In genomic region chr17:76279742-76280287, GRCh38 we compare ENCODE assay signal across 11 cellular contexts. TPM values are rescaled to one million over a fixed set of nuclear protein-coding genes. Genes with fewer than 3 reads are reported as not detected.
DNase-seq lines count a peak whose midpoint lies in the region; ATAC-seq and TF ChIP-seq lines count a peak whose summit lies in the region.
"Had no signal": no experiment of that assay in that cellular context is flagged by ENCODE, and none has a peak within 500 bp of the region (broad histone marks: within the 10 kb centered on the region; RNA-seq: fewer than 3 reads in every experiment).

No MANE protein-coding gene starts in this region.

- no peak for TF ChIP-seq CTCF in HCT116 (IDR thresholded peaks at IDR 0.05 in 2 of 3, conservative IDR thresholded peaks at IDR 0.05 in 1 of 3; ENCODE audit: borderline replicate concordance in 1 of 3, insufficient read depth in 1 of 3, low read depth in 2 of 3, low read length in 2 of 3)
- TF ChIP-seq CTCF in brain (conservative IDR thresholded peaks at IDR 0.05): peak in 1 of 2 experiments; percentile 41

- no peak overlapping the region for H2BK120ac ChIP-seq in neuronal stem cell (ENCODE audit: low read depth, low read length)

- peak overlapping the region; percentile 5 for H2BK15ac ChIP-seq in neuronal stem cell (ENCODE audit: low read length)

- no peak overlapping the region for H3K4me3 Mint-ChIP-seq in activated T-cell treated with anti-CD3 and anti-CD28 coated beads, Interleukin-2, amount 50 U/mL, for 24 hours
- H3K4me3 Mint-ChIP-seq in brain: no peak overlapping the region

- CTCF ChIA-PET in HCT116 (lab: Charles Lee): interaction anchor here (0.6 to 5.1 kb wide), 39 partner anchors 9 to 375 kb away, joined by 3 to 132 read pairs (median 5); partner anchors contain the start of genes CDK3, EVPL, EXOC7 and MRPL38

- H3K4me2 ChIP-seq in HCT116 (ENCODE audit: low read length): no peak overlapping the region
- no peak overlapping the region for H3K4me2 ChIP-seq in neuronal stem cell (ENCODE audit: insufficient read depth, low read length, poor library complexity, severe bottlenecking)
- H3K4me2 ChIP-seq: BLaER1 had no signal

- DNase-seq in activated T-cell treated with anti-CD3 and anti-CD28 coated beads, Interleukin-2, amount 50 U/mL, for 24 hours: no peak
- DNase-seq in activated T-cell treated with anti-CD3 and anti-CD28 coated beads for 4 hours (no peak), HCT116 (ENCODE audit: low read depth, low spot score) (no peak), neuronal stem cell (ENCODE audit: low spot score) (no peak), medulla oblongata (ENCODE audit: extremely low spot score) (no peak), left colon (no peak), T1000 (lab: John Stamatoyannopoulos, UW) (no peak)
- DNase-seq: NCI-H2081 treated with DMSO at 0.1 percent for 48 hours had no signal

- H3K4me3 ChIP-seq in HCT116 (replicated peaks in 1 of 2; ENCODE audit: low read depth in 1 of 2, low read length in 2 of 2) (no peak overlapping the region), neuronal stem cell (ENCODE audit: low read length in 2 of 2) (no peak overlapping the region)
- H3K4me3 ChIP-seq: BLaER1, vagina had no signal

- no peaks in the 10 kb centered on the region for H3K79me2 ChIP-seq in HCT116 (ENCODE audit: insufficient read depth, low read length)

- peak overlapping the region; percentile 97 for H2AK5ac ChIP-seq in neuronal stem cell (ENCODE audit: low read depth, low read length)

- no CpG with 5 or more reads among the region's 15 CpGs for WGBS in neuronal stem cell (ENCODE audit: extremely low coverage in 2 of 2, insufficient read length in 2 of 2, insufficient replicate concordance in 1 of 2), 2 donors

- no peak overlapping the region for H3K9ac ChIP-seq in HCT116 (ENCODE audit: low read length)
- H3K9ac ChIP-seq in neuronal stem cell (ENCODE audit: low read depth, low read length, poor library complexity): peak overlapping the region; percentile 60
- H3K9ac ChIP-seq: BLaER1 had no signal

- H3K9me3 ChIP-seq in HCT116 (ENCODE audit: control insufficient read depth in 1 of 2, insufficient read depth in 1 of 2, low read depth in 1 of 2, low read length in 2 of 2): no peaks in the 10 kb centered on the region
- H3K9me3 ChIP-seq in neuronal stem cell (replicated peaks in 1 of 2; ENCODE audit: control insufficient read depth in 2 of 2, insufficient read depth in 1 of 2, low read depth in 1 of 2, low read length in 2 of 2): peaks cover 0 to 3% of the 10 kb centered on the region in 2 donors
- H3K9me3 ChIP-seq: BLaER1, vagina had no signal

- H4K20me1 ChIP-seq in HCT116 (ENCODE audit: insufficient read depth): no peaks in the 10 kb centered on the region
- H4K20me1 ChIP-seq: BLaER1 had no signal

- POLR2A ChIA-PET in HCT116 (lab: Charles Lee): interaction anchor here (0.9 to 2.2 kb wide), 2 partner anchors 154 to 158 kb away, joined by 3 to 5 read pairs; no protein-coding TSS in a partner anchor

- H3K9me3 Mint-ChIP-seq in activated T-cell treated with anti-CD3 and anti-CD28 coated beads, Interleukin-2, amount 50 U/mL, for 24 hours: no peaks in the 10 kb centered on the region
- H3K9me3 Mint-ChIP-seq in brain: no peaks in the 10 kb centered on the region

- no peaks in the 10 kb centered on the region for H3K9me2 ChIP-seq in HCT116 (ENCODE audit: insufficient read depth)

- peak overlapping the region; percentile 55 for H3K23ac ChIP-seq in neuronal stem cell (ENCODE audit: low read depth, low read length, poor library complexity)

- ATAC-seq in HCT116: peak; percentile 17; the same call in 1 of the 2 replicates
- no peak for ATAC-seq in left colon

- no peaks in the 10 kb centered on the region for H3K36me3 Mint-ChIP-seq in activated T-cell treated with anti-CD3 and anti-CD28 coated beads, Interleukin-2, amount 50 U/mL, for 24 hours (ENCODE audit: low read depth)
- H3K36me3 Mint-ChIP-seq in brain: no peaks in the 10 kb centered on the region

- no peaks in the 10 kb centered on the region for H3K27me3 Mint-ChIP-seq in activated T-cell treated with anti-CD3 and anti-CD28 coated beads, Interleukin-2, amount 50 U/mL, for 24 hours
- no peaks in the 10 kb centered on the region for H3K27me3 Mint-ChIP-seq in brain

- H3K4me1 Mint-ChIP-seq in activated T-cell treated with anti-CD3 and anti-CD28 coated beads, Interleukin-2, amount 50 U/mL, for 24 hours (ENCODE audit: low read depth): peaks cover 32% of the 10 kb centered on the region
- peaks cover 9% of the 10 kb centered on the region for H3K4me1 Mint-ChIP-seq in brain

- RAD21 ChIA-PET in HCT116 (lab: Charles Lee; ENCODE audit: low non-redundant PET in 1 of 2, low total read pairs in 2 of 2, uncharacterized antibody in 2 of 2, unreplicated experiment in 2 of 2): interaction anchor here (0.6 to 1.8 kb wide), 15 partner anchors 15 to 270 kb away, joined by 3 to 8 read pairs (median 3); partner anchors contain the start of gene UBALD2 (in 1 of the 2)

- no peak for TF ChIP-seq RAD21 in HCT116 (IDR thresholded peaks at IDR 0.05; ENCODE audit: low read depth)

- peak overlapping the region; percentile 28 for H3K18ac ChIP-seq in neuronal stem cell (ENCODE audit: low read length)

- no peak overlapping the region for H4K91ac ChIP-seq in neuronal stem cell (ENCODE audit: low read depth, low read length, poor library complexity)

- H3K27ac ChIP-seq in HCT116 (ENCODE audit: low read depth, low read length) (no peak overlapping the region), neuronal stem cell (replicated peaks; ENCODE audit: low read length) (no peak overlapping the region)
- H3K27ac ChIP-seq: BLaER1, vagina had no signal

- H3K4ac ChIP-seq in neuronal stem cell (ENCODE audit: low read length): no peak overlapping the region

- no peak overlapping the region for H4K8ac ChIP-seq in neuronal stem cell (ENCODE audit: low read depth, low read length)

- intact Hi-C loops in HCT116 (cut with micrococcal nuclease) (loop anchor here (1.0 to 5.0 kb wide), 5 partner anchors 98 to 375 kb away; partner anchors contain the start of gene EVPL), left colon (cut with DNase I, micrococcal nuclease) (loop anchor here (2.0 to 10.0 kb wide), 3 partner anchors 98 to 155 kb away; no protein-coding TSS in a partner anchor)

- no peak overlapping the region for H2BK5ac ChIP-seq in neuronal stem cell (ENCODE audit: low read length)

- peaks cover 5% of the 10 kb centered on the region for H3K79me1 ChIP-seq in neuronal stem cell (ENCODE audit: low read depth, low read length)

- H3K36me3 ChIP-seq in HCT116 (ENCODE audit: control insufficient read depth in 1 of 2, insufficient read depth in 2 of 2, low read length in 2 of 2) (no peaks in the 10 kb centered on the region), neuronal stem cell (replicated peaks in 1 of 2; ENCODE audit: control insufficient read depth in 2 of 2, insufficient read depth in 2 of 2, low read length in 2 of 2) (peaks cover 4 to 11% of the 10 kb centered on the region in 2 donors)
- H3K36me3 ChIP-seq: BLaER1, vagina had no signal

- TF ChIP-seq POLR2A in HCT116 (IDR thresholded peaks at IDR 0.05; ENCODE audit: borderline replicate concordance, extremely low read depth, insufficient read depth, insufficient read length): no peak

- no peak overlapping the region for H2AFZ ChIP-seq in HCT116 (ENCODE audit: low read depth, low read length, poor library complexity, severe bottlenecking)
- H2AFZ ChIP-seq in neuronal stem cell (ENCODE audit: low read length): no peak overlapping the region

- peak overlapping the region; percentile 38 for H3K14ac ChIP-seq in neuronal stem cell (ENCODE audit: low read length)

- H2BK12ac ChIP-seq in neuronal stem cell (ENCODE audit: low read length): no peak overlapping the region

- H3K4me1 ChIP-seq in HCT116 (ENCODE audit: control insufficient read depth in 1 of 2, insufficient read depth in 2 of 2, low read length in 2 of 2) (peaks cover 0 to 15% of the 10 kb centered on the region in 2 experiments; a peak in 2 of 4 replicates), neuronal stem cell (ENCODE audit: control insufficient read depth in 2 of 2, insufficient read depth in 1 of 2, low read depth in 1 of 2, low read length in 2 of 2) (peaks cover 0 to 6% of the 10 kb centered on the region in 2 donors)

- BruUV-seq in HCT116 (replicated peaks; lab: Mats Ljungman, UMichigan): no TSS peak

- H3K27me3 ChIP-seq in HCT116 (ENCODE audit: insufficient read depth, low read length): no peaks in the 10 kb centered on the region
- no peaks in the 10 kb centered on the region for H3K27me3 ChIP-seq in neuronal stem cell (ENCODE audit: control insufficient read depth in 3 of 3, insufficient read depth in 3 of 3, low read depth in 1 of 3, low read length in 3 of 3)
- H3K27me3 ChIP-seq: BLaER1, vagina had no signal

- peak overlapping the region; percentile 66 for H3K27ac Mint-ChIP-seq in activated T-cell treated with anti-CD3 and anti-CD28 coated beads, Interleukin-2, amount 50 U/mL, for 24 hours
- peak overlapping the region in 4 of 5 experiments; percentile 36 to 85 (median 56) for H3K27ac Mint-ChIP-seq in brain

TF ChIP-seq in HCT116, 20 proteins besides CTCF, POLR2A, EP300 and RAD21 (continues in another document):
- TF ChIP-seq EZH2 (IDR thresholded peaks at IDR 0.05): no peak

RNA-seq across cellular contexts. Expression of gene UBALD2, which starts 14.7 kb away (rescaled TPM):
- total RNA-seq in HCT116 (2021; ENCODE audit: unreplicated experiment): 94.3 TPM
- 148 and 150 TPM in 2 replicates for polyA plus RNA-seq in HCT116 (2012)
- 140 TPM for polyA plus RNA-seq in brain (ENCODE audit: insufficient read depth, low read depth, low replicate concordance)
- 43.3 TPM for polyA plus RNA-seq in neuronal stem cell (2013, experiment 1 of 2)
- 46.8 TPM for polyA plus RNA-seq in neuronal stem cell (2013, experiment 2 of 2)
- total RNA-seq in left colon: 100 to 1,000 TPM in 1 of 2 donors, 10 to 100 TPM in 1; 75.6 to 113 TPM

RNA-seq across cellular contexts. Expression of gene QRICH2, which starts 28.3 kb away (rescaled TPM):
- total RNA-seq in HCT116 (2021; ENCODE audit: unreplicated experiment): 4.9 TPM
- polyA plus RNA-seq in HCT116 (2012): 2.5 and 3.3 TPM in 2 replicates
- 1.3 TPM for polyA plus RNA-seq in brain (ENCODE audit: insufficient read depth, low read depth, low replicate concordance)
- polyA plus RNA-seq in neuronal stem cell (2013, experiment 1 of 2): 1.8 TPM
- 1.6 TPM for polyA plus RNA-seq in neuronal stem cell (2013, experiment 2 of 2)
- total RNA-seq in left colon: 1 to 10 TPM; 1.9 to 2.3 TPM

RNA-seq across cellular contexts. Expression of gene RNF157, which starts 39.5 kb away (rescaled TPM):
- total RNA-seq in HCT116 (2021; ENCODE audit: unreplicated experiment) (0.86 TPM), left colon (10 to 100 TPM; 23.6 to 89.3 TPM)
- 0.54 and 0.59 TPM in 2 replicates for polyA plus RNA-seq in HCT116 (2012)
- 90.2 TPM for polyA plus RNA-seq in brain (ENCODE audit: insufficient read depth, low read depth, low replicate concordance)
- 28.7 TPM for polyA plus RNA-seq in neuronal stem cell (2013, experiment 1 of 2)
- polyA plus RNA-seq in neuronal stem cell (2013, experiment 2 of 2): 29.6 TPM

Comparison
In these comparisons a context has a peak if more than half of its experiments do, and no peak if none do; other contexts are left out.
1. RNA of gene RNF157, which starts 39.5 kb away (total RNA-seq): 23.6 to 89.3 TPM in left colon; 0.86 TPM in HCT116 (single experiment); every median in the first group is over 10 times any median in the second.